ENCODE assay signal across 19 cellular contexts in genomic region chr22:45600791-45601730, GRCh38.
DNase-seq lines count a peak whose midpoint lies in the region; ATAC-seq and TF ChIP-seq lines count a peak whose summit lies in the region.
"Had no signal": no experiment of that assay in that cellular context is flagged by ENCODE, and none has a peak within 500 bp of the region (broad histone marks: within the 10 kb centered on the region; RNA-seq: fewer than 3 reads in every experiment).

No MANE protein-coding gene starts in this region.

- intact Hi-C loops in MCF 10A (cut with micrococcal nuclease) = no loop called here
- intact Hi-C loops in breast epithelium (cut with DNase I; ENCODE audit: low total_unique reads) = no loop called here
- intact Hi-C loops in body of pancreas (cut with DNase I) = no loop called here

- H3K36me3 Mint-ChIP-seq in MCF 10A (ENCODE audit: insufficient read depth, unreplicated experiment) = peaks cover 19% of the 10 kb centered on the region
- H3K36me3 Mint-ChIP-seq: activated naive CD8-positive, alpha-beta T cell had no signal

- H3K9me3 ChIP-seq in breast epithelium (no peaks in the 10 kb centered on the region), body of pancreas (no peaks in the 10 kb centered on the region)
- H3K9me3 ChIP-seq: SJSA1 had no signal

- POLR2A ChIA-PET in MCF 10A (lab: Yijun Ruan, JAX) = no interaction called here

- no peak overlapping the region for H3K27ac Mint-ChIP-seq in MCF 10A (ENCODE audit: low read depth, unreplicated experiment)
- H3K27ac Mint-ChIP-seq: activated naive CD8-positive, alpha-beta T cell; neural progenitor cell had no signal

- H3K27me3 Mint-ChIP-seq in MCF 10A (ENCODE audit: insufficient read depth, unreplicated experiment) = no peaks in the 10 kb centered on the region

- no peak for TF ChIP-seq POLR2A in breast epithelium (IDR thresholded peaks at IDR 0.05)
- TF ChIP-seq POLR2A in body of pancreas (IDR thresholded peaks at IDR 0.05) = no peak

- H3K4me1 ChIP-seq in breast epithelium = no peaks in the 10 kb centered on the region
- peaks cover 60% of the 10 kb centered on the region for H3K4me1 ChIP-seq in body of pancreas
- H3K4me1 ChIP-seq: neural progenitor cell had no signal

- H3K36me3 ChIP-seq in breast epithelium (no peaks in the 10 kb centered on the region), body of pancreas (replicated peaks in 1 of 2; ENCODE audit: insufficient read depth in 1 of 2, low read depth in 2 of 2) (no peaks in the 10 kb centered on the region)
- H3K36me3 ChIP-seq: neural progenitor cell had no signal

- H3K27me3 ChIP-seq in breast epithelium (no peaks in the 10 kb centered on the region), body of pancreas (no peaks in the 10 kb centered on the region)
- H3K27me3 ChIP-seq: neural progenitor cell, SJSA1 had no signal

- ATAC-seq in body of pancreas (no peak), HG03520 (IDR thresholded peaks at IDR 0.05; ENCODE audit: unreplicated experiment) (no peak), GM18861 (IDR thresholded peaks at IDR 0.05; ENCODE audit: unreplicated experiment) (no peak), HG02885 (IDR thresholded peaks at IDR 0.05; ENCODE audit: poor library complexity, unreplicated experiment) (no peak)
- ATAC-seq: right cardiac atrium had no signal

- H3K27ac ChIP-seq in breast epithelium (peak overlapping the region in 1 of 2 donors; percentile 21), body of pancreas (peak overlapping the region in 3 of 4 donors; percentile 48 to 71 (median 57))
- H3K27ac ChIP-seq: 22Rv1, neural progenitor cell had no signal

- no peak overlapping the region for H3K4me3 ChIP-seq in breast epithelium
- H3K4me3 ChIP-seq in body of pancreas = no peak overlapping the region
- H3K4me3 ChIP-seq: neural progenitor cell, SJSA1 had no signal

- TF ChIP-seq CTCF in MCF 10A (IDR thresholded peaks at IDR 0.05; ENCODE audit: unreplicated experiment) = no peak
- no peak for TF ChIP-seq CTCF in breast epithelium (IDR thresholded peaks at IDR 0.05)
- TF ChIP-seq CTCF in body of pancreas (IDR thresholded peaks at IDR 0.05) = no peak

- DNase-seq in MCF 10A (ENCODE audit: unreplicated experiment) (peak; percentile 45), breast epithelium (ENCODE audit: low spot score in 2 of 2) (no peak), body of pancreas (peak in 1 of 4 donors; percentile 26), iris pigment epithelial cell (ENCODE audit: low read depth) (peak; percentile 45), DMS 273 treated with DMSO at 0.1 percent for 48 hours (lab: John Stamatoyannopoulos, UW) (no peak)
- DNase-seq: activated CD4-positive, alpha-beta T cell treated with anti-CD3 and anti-CD28 coated beads for 48 hours; activated T-cell treated with anti-CD3 and anti-CD28 coated beads for 4 hours; mesendoderm; NCI-H446; right cardiac atrium; stimulated activated CD4-positive, alpha-beta T cell treated with anti-CD3 and anti-CD28 coated beads, Interleukin-2, amount 100 ng/mL, for 24 hours had no signal

- 61 to 64% methylated on average over 14 of the region's 14 CpGs for WGBS in body of pancreas, 2 donors

- CTCF ChIA-PET in MCF 10A (lab: Yijun Ruan, JAX) = interaction anchor here (0.6 kb wide), 1 partner anchor 23 kb away, joined by 4 read pairs; no protein-coding TSS in a partner anchor

- BruUV-seq in MCF 10A (replicated peaks; lab: Mats Ljungman, UMichigan) = no TSS peak

- no peak overlapping the region for H3K4me3 Mint-ChIP-seq in MCF 10A (ENCODE audit: unreplicated experiment)
- H3K4me3 Mint-ChIP-seq: activated naive CD8-positive, alpha-beta T cell; central memory CD8-positive, alpha-beta T cell had no signal

- no peaks in the 10 kb centered on the region for H3K9me3 Mint-ChIP-seq in MCF 10A (ENCODE audit: unreplicated experiment)
- H3K9me3 Mint-ChIP-seq: central memory CD8-positive, alpha-beta T cell; neural progenitor cell had no signal

- H3K4me1 Mint-ChIP-seq in MCF 10A (ENCODE audit: insufficient read depth, unreplicated experiment) = peaks cover 29% of the 10 kb centered on the region
- H3K4me1 Mint-ChIP-seq: central memory CD8-positive, alpha-beta T cell had no signal

Comparison
In these comparisons a context has a peak if more than half of its experiments do, and no peak if none do; other contexts are left out.
1. DNase-seq: peak in MCF 10A (single experiment) and iris pigment epithelial cell (single experiment); none in breast epithelium (0 of 2) and DMS 273 treated with DMSO at 0.1 percent for 48 hours (single experiment).